20 cellular contexts compared by ENCODE assay signal in the genomic region with DNA sequence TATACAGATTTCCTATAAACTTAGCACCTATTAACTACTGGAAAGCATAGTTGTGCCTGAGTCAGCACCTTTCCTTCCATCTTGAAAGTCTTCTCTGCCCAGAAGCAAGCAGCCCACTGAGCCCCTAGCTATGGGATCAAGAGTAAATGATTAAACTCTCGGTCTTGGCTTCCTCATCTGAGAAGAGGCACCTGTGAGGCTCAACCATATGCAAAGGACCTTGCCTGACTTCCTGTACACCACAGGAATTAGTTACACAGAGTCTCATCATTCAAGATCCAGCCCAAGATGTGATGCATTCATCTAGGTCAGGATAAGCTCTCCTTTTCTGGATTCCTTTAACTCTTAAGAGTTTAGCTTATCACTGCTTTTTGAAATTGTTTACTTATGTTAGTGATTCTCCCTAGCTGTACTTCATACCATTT.
DNase-seq lines count a peak whose midpoint lies in the region; ATAC-seq, FAIRE-seq and TF ChIP-seq lines count a peak whose summit lies in the region.
"Had no signal": no experiment of that assay in that cellular context is flagged by ENCODE, and none has a peak within 500 bp of the region (broad histone marks: within the 10 kb centered on the region; RNA-seq: fewer than 3 reads in every experiment).

No MANE protein-coding gene starts in this region.

- no peaks in the 10 kb centered on the region for H3K27me3 Mint-ChIP-seq in nephron (ENCODE audit: low read depth)
- H3K27me3 Mint-ChIP-seq: effector memory CD8-positive, alpha-beta T cell had no signal

- no peaks in the 10 kb centered on the region for H3K79me1 ChIP-seq in H1 (ENCODE audit: low read depth, low read length)

- no peak overlapping the region for H3K4ac ChIP-seq in H1 (replicated peaks; ENCODE audit: insufficient read length, low read depth, low read length)

- TF ChIP-seq POLR2A in H1 (IDR thresholded peaks at IDR 0.05; ENCODE audit: control extremely low read depth in 1 of 2, low read depth in 2 of 2, low read length in 2 of 2): no peak

- no peaks in the 10 kb centered on the region for H3K79me2 ChIP-seq in H1 (ENCODE audit: control insufficient read depth in 1 of 2, insufficient read depth in 2 of 2, low read length in 2 of 2)

- H4K8ac ChIP-seq in H1 (ENCODE audit: extremely low read depth, insufficient read depth, low read length): no peak overlapping the region

- H4K20me1 ChIP-seq in H1 (replicated peaks in 1 of 2; ENCODE audit: control insufficient read depth in 1 of 2, insufficient read depth in 2 of 2, low read length in 2 of 2): peaks cover 0 to 2% of the 10 kb centered on the region in 2 experiments

- no peak for TF ChIP-seq CTCF in H1 (IDR thresholded peaks at IDR 0.05; ENCODE audit: control extremely low read depth in 1 of 3, insufficient read depth in 1 of 3, low read depth in 1 of 3, low read length in 3 of 3)
- no peak for TF ChIP-seq CTCF in nephron (IDR thresholded peaks at IDR 0.05; ENCODE audit: unreplicated experiment in 3 of 3)

- H3K14ac ChIP-seq in H1 (ENCODE audit: insufficient read length): no peak overlapping the region

- H3K9ac ChIP-seq in H1 (replicated peaks in 1 of 4; ENCODE audit: extremely low read depth in 1 of 4, low read depth in 3 of 4, low read length in 3 of 4): no peak overlapping the region
- H3K9ac ChIP-seq: neural progenitor cell had no signal

- 100% methylated on average over 1 of the region's 1 CpG; no CpG with 5 or more reads in 1 of the 2 experiments for WGBS in H1 (ENCODE audit: extremely low coverage in 1 of 2, insufficient coverage in 1 of 2, insufficient read length in 1 of 2, insufficient replicate concordance in 2 of 2, low coverage in 1 of 2, low lambda C conversion rate in 2 of 2, missing lambda C conversion rate in 1 of 2), 2 experiments

- no peak overlapping the region for H3K4me3 ChIP-seq in H1 (ENCODE audit: extremely low read depth in 1 of 4, insufficient read depth in 2 of 4, low read depth in 3 of 4, low read length in 4 of 4)
- H3K4me3 ChIP-seq: neural progenitor cell, spleen, suprapubic skin had no signal

- peaks cover 0 to 3% (median under 1%) of the 10 kb centered on the region in 4 experiments; a peak in 2 of 7 replicates for H3K4me1 ChIP-seq in H1 (replicated peaks in 1 of 4; ENCODE audit: control insufficient read depth in 3 of 4, insufficient read depth in 4 of 4, low read length in 3 of 4)
- H3K4me1 ChIP-seq: spleen, suprapubic skin had no signal

- H3K23ac ChIP-seq in H1 (ENCODE audit: insufficient read length): no peak overlapping the region

- ATAC-seq in GM19467 (IDR thresholded peaks at IDR 0.05; ENCODE audit: unreplicated experiment) (peak; percentile 92), GM18867 (IDR thresholded peaks at IDR 0.05; ENCODE audit: unreplicated experiment) (no peak)
- ATAC-seq in stimulated activated naive CD8-positive, alpha-beta T cell treated with anti-CD3 and anti-CD28 coated beads, Interleukin-15, Interleukin-2, amounts not matched to agents 100 U/mL and 50 U/mL, for 24 hours: no peak
- ATAC-seq: effector memory CD8-positive, alpha-beta T cell had no signal

- no peak overlapping the region for H2BK5ac ChIP-seq in H1 (ENCODE audit: low read depth, low read length)

- CTCF ChIA-PET in H1 (lab: Charles Lee; ENCODE audit: partially characterized antibody): interaction anchor here (1.0 to 1.3 kb wide), 2 partner anchors 13 to 16 kb away, joined by 3 read pairs; no protein-coding TSS in a partner anchor

- peak; percentile 16 for DNase-seq in HK-2 (ENCODE audit: unreplicated experiment)
- DNase-seq in H1 (ENCODE audit: low read depth in 1 of 2, low spot score in 2 of 2): no peak
- no peak for DNase-seq in stimulated activated naive CD8-positive, alpha-beta T cell treated with anti-CD3 and anti-CD28 coated beads, Interleukin-15, Interleukin-2, amounts not matched to agents 100 U/mL and 50 U/mL, for 24 hours
- no peak for DNase-seq in NCI-H187 treated with DMSO at 0.1 percent for 48 hours (lab: John Stamatoyannopoulos, UW)
- DNase-seq: activated CD4-positive, alpha-beta T cell treated with anti-CD3 and anti-CD28 coated beads for 1 hour; Caco-2; central memory CD4-positive, alpha-beta T cell; effector memory CD8-positive, alpha-beta T cell; Karpas-422; kidney; NCI-H1105 treated with DMSO at 0.1 percent for 48 hours; NCI-H526 treated with DMSO at 0.1 percent for 48 hours; OCI-M1; spleen had no signal

- no peak overlapping the region for H3K4me2 ChIP-seq in H1 (ENCODE audit: insufficient read depth in 1 of 2, low read depth in 2 of 2, low read length in 2 of 2)

- H3K18ac ChIP-seq in H1 (ENCODE audit: extremely low read depth, low read length): no peak overlapping the region

- H3K36me3 ChIP-seq in H1 (ENCODE audit: control insufficient read depth in 2 of 4, insufficient read depth in 4 of 4, low read length in 3 of 4): no peaks in the 10 kb centered on the region
- H3K36me3 ChIP-seq: neural progenitor cell, spleen, suprapubic skin had no signal

- H2BK15ac ChIP-seq in H1 (ENCODE audit: low read length): no peak overlapping the region

- H3K9me3 ChIP-seq in H1 (ENCODE audit: insufficient read depth in 2 of 2, low read depth in 1 of 2, low read length in 1 of 2): no peaks in the 10 kb centered on the region
- H3K9me3 ChIP-seq: Caco-2, spleen, suprapubic skin had no signal

- TF ChIP-seq RAD21 in H1 (IDR thresholded peaks at IDR 0.05 in 1 of 2, conservative IDR thresholded peaks at IDR 0.05 in 1 of 2; ENCODE audit: low read depth in 2 of 2, low read length in 2 of 2): no peak

- no peak overlapping the region for H2AK5ac ChIP-seq in H1 (ENCODE audit: low read depth, low read length)

- POLR2A ChIA-PET in H1 (lab: Charles Lee; ENCODE audit: partially characterized antibody): no interaction called here

- H3K27ac Mint-ChIP-seq in nephron: peak overlapping the region in 2 of 3 experiments; percentile 35 to 70
- H3K27ac Mint-ChIP-seq: effector memory CD8-positive, alpha-beta T cell; mesothelial cell of epicardium; neural progenitor cell had no signal

- no peak for TF ChIP-seq EP300 in H1 (IDR thresholded peaks at IDR 0.05; ENCODE audit: borderline replicate concordance in 1 of 2, low read depth in 2 of 2, low read length in 2 of 2)

- no peak overlapping the region for H3K56ac ChIP-seq in H1 (replicated peaks; ENCODE audit: insufficient read length, low read depth, low read length)

- no peak overlapping the region for H2BK120ac ChIP-seq in H1 (replicated peaks; ENCODE audit: low read depth, low read length)

- no peak overlapping the region for H4K91ac ChIP-seq in H1 (replicated peaks; ENCODE audit: insufficient read length, low read length)

- no peak overlapping the region for H2BK20ac ChIP-seq in H1 (ENCODE audit: low read length)

- no peak overlapping the region for H4K5ac ChIP-seq in H1 (ENCODE audit: insufficient read length, low read depth, low read length)

- H3K4me3 Mint-ChIP-seq in nephron: no peak overlapping the region
- H3K4me3 Mint-ChIP-seq: effector memory CD8-positive, alpha-beta T cell; mesothelial cell of epicardium; neural progenitor cell had no signal

- no peak for FAIRE-seq in H1 (lab: Jason Lieb, UNC)
- FAIRE-seq: kidney had no signal

- H3K36me3 Mint-ChIP-seq in nephron (ENCODE audit: low read depth): no peaks in the 10 kb centered on the region
- H3K36me3 Mint-ChIP-seq: mesothelial cell of epicardium had no signal

- H3K23me2 ChIP-seq in H1 (ENCODE audit: low read depth, low read length): no peaks in the 10 kb centered on the region; the same call in 1 of the 2 replicates

- no peaks in the 10 kb centered on the region; a peak in 1 of 7 replicates for H3K27me3 ChIP-seq in H1 (replicated peaks in 1 of 4; ENCODE audit: control insufficient read depth in 3 of 4, extremely low read depth in 1 of 4, insufficient read depth in 3 of 4, low read length in 3 of 4)
- H3K27me3 ChIP-seq: neural progenitor cell, spleen, suprapubic skin had no signal

- no peak overlapping the region for H3K27ac ChIP-seq in H1 (ENCODE audit: low read depth, low read length)
- H3K27ac ChIP-seq: spleen, suprapubic skin had no signal

- no peaks in the 10 kb centered on the region for H3K9me3 Mint-ChIP-seq in nephron
- H3K9me3 Mint-ChIP-seq: mesothelial cell of epicardium, neural progenitor cell had no signal

- no peak overlapping the region for H2AFZ ChIP-seq in H1 (ENCODE audit: low read length)
- H2AFZ ChIP-seq: neural progenitor cell had no signal

- H3K4me1 Mint-ChIP-seq in nephron: peaks cover 25% of the 10 kb centered on the region

- no peak overlapping the region for H2BK12ac ChIP-seq in H1 (ENCODE audit: low read depth, low read length)

TF ChIP-seq in H1, 55 proteins besides CTCF, POLR2A, EP300 and RAD21:
- TF ChIP-seq MAFK (IDR thresholded peaks at IDR 0.05; ENCODE audit: low read depth, low read length) (peak; percentile 54), SP4 (IDR thresholded peaks at IDR 0.05; ENCODE audit: low read length) (no peak), JUND (IDR thresholded peaks at IDR 0.05; ENCODE audit: low read length) (no peak), BRCA1 (IDR thresholded peaks at IDR 0.05; ENCODE audit: low read depth, low read length) (no peak)
